17 cellular contexts compared by ENCODE assay signal in the genomic region with DNA sequence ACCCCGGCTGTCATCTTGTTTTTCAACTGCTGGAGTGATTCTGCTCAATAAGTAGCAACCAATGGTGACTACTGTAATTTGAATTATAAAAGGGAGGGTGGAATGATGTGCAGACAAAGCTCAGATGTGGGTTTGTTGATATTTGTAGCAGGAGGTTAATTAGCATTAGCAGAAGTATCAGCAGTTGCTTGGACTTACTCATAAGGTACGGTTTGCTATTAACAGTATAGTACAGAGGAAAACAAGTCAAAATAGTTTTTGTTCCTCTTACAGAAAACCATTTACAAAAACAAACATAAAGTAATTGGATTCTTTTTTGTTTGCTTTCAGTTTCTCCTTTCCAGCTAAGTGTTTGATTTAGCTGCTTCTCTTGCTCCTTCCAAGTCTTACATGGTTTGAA.
"Had no signal": no experiment of that assay in that cellular context is flagged by ENCODE, and none has a peak within 500 bp of the region (broad histone marks: within the 10 kb centered on the region; RNA-seq: fewer than 3 reads in every experiment).

No MANE protein-coding gene starts in this region.

- H3K27ac ChIP-seq: colonic mucosa, tibial nerve had no signal

- H3K4me1 ChIP-seq: colonic mucosa, tibial nerve had no signal

- H3K27me3 ChIP-seq: ascending aorta, colonic mucosa, tibial nerve had no signal

- H3K4me3 ChIP-seq: ascending aorta, colonic mucosa, lung, tibial nerve had no signal

- H3K36me3 ChIP-seq: ascending aorta, colonic mucosa, tibial nerve had no signal

- DNase-seq: activated CD4-positive, CD25-positive, alpha-beta regulatory T cell treated with anti-CD3 and anti-CD28 coated beads, Interleukin-2, amount 50 U/mL, for 72 hours; activated CD8-positive, alpha-beta memory T cell treated with anti-CD3 and anti-CD28 coated beads for 24 hours; activated CD8-positive, alpha-beta memory T cell treated with anti-CD3 and anti-CD28 coated beads, Interleukin-2, amount 50 U/mL, for 48 hours; activated effector memory CD4-positive, alpha-beta T cell treated with anti-CD3 and anti-CD28 coated beads, Interleukin-2, amount 50 U/mL, for 16 hours; activated naive CD4-positive, alpha-beta T cell treated with anti-CD3 and anti-CD28 coated beads, Interleukin-2, amount 50 U/mL, for 16 hours; activated T-cell treated with anti-CD3 and anti-CD28 coated beads, Interleukin-2, amount 50 U/mL, for 48 hours; colonic mucosa; nephron progenitor cell; occipital lobe; posterior cingulate gyrus; retina; stimulated activated CD4-positive, alpha-beta T cell treated with anti-CD3 and anti-CD28 coated beads, Interleukin-1b, Interleukin-23, amount 100 ng/mL, for 48 hours; stimulated activated naive CD4-positive, alpha-beta T cell treated with Interleukin-2 at 50 U/mL for 16 hours; T-helper 9 cell had no signal

- H3K9me3 ChIP-seq: ascending aorta, colonic mucosa, tibial nerve had no signal
